2 cellular contexts compared by ENCODE assay signal in genomic region chr13:40981949-40982348, GRCh38.
TF ChIP-seq lines count a peak whose summit lies in the region.

No MANE protein-coding gene starts in this region.

TF ChIP-seq in liver, 16 proteins besides CTCF, POLR2A, EP300 and RAD21:
- TF ChIP-seq REST (IDR thresholded peaks at IDR 0.05) (no peak), RXRA (IDR thresholded peaks at IDR 0.05) (no peak), HNF4A (conservative IDR thresholded peaks at IDR 0.05) (no peak), JUND (IDR thresholded peaks at IDR 0.05) (no peak), NR2F2 (IDR thresholded peaks at IDR 0.05) (no peak), YY1 (IDR thresholded peaks at IDR 0.05) (no peak), FOXA2 (IDR thresholded peaks at IDR 0.05) (no peak), ZBTB33 (IDR thresholded peaks at IDR 0.05) (no peak), TAF1 (conservative IDR thresholded peaks at IDR 0.05) (no peak), FOXA1 (IDR thresholded peaks at IDR 0.05) (no peak), ATF3 (IDR thresholded peaks at IDR 0.05) (no peak), EGR1 (IDR thresholded peaks at IDR 0.05; ENCODE audit: low read depth in 2 of 2) (no peak), MAX (IDR thresholded peaks at IDR 0.05) (no peak), GABPA (IDR thresholded peaks at IDR 0.05 in 1 of 2, conservative IDR thresholded peaks at IDR 0.05 in 1 of 2) (no peak), SP1 (IDR thresholded peaks at IDR 0.05) (no peak), HNF4G (IDR thresholded peaks at IDR 0.05) (no peak)
TF ChIP-seq in liver: peak in this region for 0.

TF ChIP-seq in HepG2, 621 proteins besides CTCF, POLR2A, EP300 and RAD21 (continued from another document):
- TF ChIP-seq ZNF609 (CRISPR knock-in tag; IDR thresholded peaks at IDR 0.05; ENCODE audit: borderline replicate concordance), result no peak
TF ChIP-seq in HepG2: peak in this region for 0.
